In genomic region chr7:31493714-31494181, GRCh38 we compare ENCODE assay signal across 14 cellular contexts. TPM values are rescaled to one million over a fixed set of nuclear protein-coding genes. Genes with fewer than 3 reads are reported as not detected.
A peak's percentile ranks its signal among the peaks of the same experiment; 100 is the strongest.
DNase-seq lines count a peak whose midpoint lies in the region; ATAC-seq, FAIRE-seq and TF ChIP-seq lines count a peak whose summit lies in the region.
"Had no signal": no experiment of that assay in that cellular context is flagged by ENCODE, and none has a peak within 500 bp of the region (broad histone marks: within the 10 kb centered on the region; RNA-seq: fewer than 3 reads in every experiment).

No MANE protein-coding gene starts in this region.

- no peaks in the 10 kb centered on the region for H4K20me1 ChIP-seq in astrocyte (ENCODE audit: insufficient read depth, low read length)

- CTCF ChIA-PET in A673 (lab: Charles Lee): no interaction called here

- H3K27me3 ChIP-seq in A673 (replicated peaks; ENCODE audit: insufficient read depth, low read depth, low read length, poor library complexity) (no peaks in the 10 kb centered on the region), astrocyte (ENCODE audit: insufficient read depth, low read length) (no peaks in the 10 kb centered on the region)

- no peak overlapping the region for H2AFZ ChIP-seq in astrocyte (ENCODE audit: low read depth, low read length)
- H2AFZ ChIP-seq: GM23248 had no signal

- ATAC-seq in left colon: peak; percentile 97
- ATAC-seq in HG03108 (IDR thresholded peaks at IDR 0.05; ENCODE audit: unreplicated experiment): no peak

- H3K9me3 Mint-ChIP-seq in astrocyte (ENCODE audit: unreplicated experiment): peaks cover 1% of the 10 kb centered on the region

- no peaks in the 10 kb centered on the region for H3K79me2 ChIP-seq in astrocyte (ENCODE audit: insufficient read depth, low read length)

- BruUV-seq in A673 (replicated peaks; lab: Mats Ljungman, UMichigan): no TSS peak

- no peak overlapping the region for H3K9ac ChIP-seq in astrocyte (ENCODE audit: low read length)
- H3K9ac ChIP-seq: GM23248 had no signal

- H3K9me3 ChIP-seq in A673 (ENCODE audit: low read depth, low read length, poor library complexity, severe bottlenecking): no peaks in the 10 kb centered on the region
- no peaks in the 10 kb centered on the region for H3K9me3 ChIP-seq in astrocyte (ENCODE audit: insufficient read depth, low read depth, low read length)

- H3K4me3 Mint-ChIP-seq in astrocyte (ENCODE audit: unreplicated experiment): no peak overlapping the region

- peak; percentile 86 for DNase-seq in A673 (ENCODE audit: low spot score)
- DNase-seq in LoVo (ENCODE audit: low spot score): peak; percentile 57
- peak; percentile 49 for DNase-seq in astrocyte (ENCODE audit: low read depth)
- peak; percentile 11 to 42 for DNase-seq in left colon
- DNase-seq in cerebellum (ENCODE audit: low spot score): no peak
- DNase-seq in activated naive CD4-positive, alpha-beta T cell (lab: John Stamatoyannopoulos, UW): no peak
- no peak for DNase-seq in hippocampal formation (lab: John Stamatoyannopoulos, UW)
- DNase-seq: activated CD4-positive, alpha-beta T cell treated with anti-CD3 and anti-CD28 coated beads, Interleukin-2, amount 50 U/mL, for 4 hours; activated naive CD4-positive, alpha-beta T cell treated with Interleukin-2 at 50 U/mL for 16 hours; GM23248; NCI-H510A treated with DMSO at 0.1 percent for 48 hours; posterior cingulate gyrus; T-helper 1 cell had no signal

- no peaks in the 10 kb centered on the region for H3K36me3 Mint-ChIP-seq in astrocyte (ENCODE audit: low read depth, unreplicated experiment)

- intact Hi-C loops in A673 (cut with micrococcal nuclease; ENCODE audit: unreplicated experiment) (no loop called here), left colon (cut with DNase I, micrococcal nuclease) (no loop called here)

- no peak for TF ChIP-seq CTCF in A673 (conservative IDR thresholded peaks at IDR 0.05; ENCODE audit: low read depth, low read length)
- TF ChIP-seq CTCF in astrocyte (IDR thresholded peaks at IDR 0.05; ENCODE audit: insufficient read depth, low read depth, low read length): no peak

- peaks cover 6% of the 10 kb centered on the region for H3K4me1 Mint-ChIP-seq in astrocyte (ENCODE audit: low read depth, unreplicated experiment)

- H3K27ac Mint-ChIP-seq in astrocyte (ENCODE audit: unreplicated experiment): no peak overlapping the region

- H3K27me3 Mint-ChIP-seq in astrocyte (ENCODE audit: low read depth, unreplicated experiment): no peaks in the 10 kb centered on the region

- FAIRE-seq in astrocyte (lab: Jason Lieb, UNC): no peak

- H3K4me1 ChIP-seq in A673 (ENCODE audit: insufficient read depth, low read length, poor library complexity, severe bottlenecking): peaks cover 19% of the 10 kb centered on the region
- H3K4me1 ChIP-seq in astrocyte (ENCODE audit: insufficient read depth, low read length): no peaks in the 10 kb centered on the region

- POLR2A ChIA-PET in A673 (lab: Charles Lee; ENCODE audit: low non-redundant PET): no interaction called here

- no peak overlapping the region for H3K4me2 ChIP-seq in astrocyte (ENCODE audit: low read length)

- no peak overlapping the region for H3K4me3 ChIP-seq in A673 (ENCODE audit: low read depth, low read length, poor library complexity, severe bottlenecking)
- no peak overlapping the region for H3K4me3 ChIP-seq in astrocyte (ENCODE audit: insufficient read depth, low read depth, low read length)
- H3K4me3 ChIP-seq: GM23248 had no signal

- H3K36me3 ChIP-seq in A673 (ENCODE audit: insufficient read depth, low read length, poor library complexity, severe bottlenecking) (no peaks in the 10 kb centered on the region), astrocyte (ENCODE audit: insufficient read depth, low read length) (no peaks in the 10 kb centered on the region)

- H3K27ac ChIP-seq in A673 (ENCODE audit: low read depth, low read length, poor library complexity, severe bottlenecking) (peak overlapping the region; percentile 64), astrocyte (ENCODE audit: low read depth, low read length) (no peak overlapping the region)
- H3K27ac ChIP-seq: GM23248 had no signal

RNA-seq across cellular contexts. Expression of gene ITPRID1, which starts 20.1 kb away (rescaled TPM):
- total RNA-seq in A673 (2021): 0.21 and 0.31 TPM in 2 replicates
- not detected in 2 replicates for total RNA-seq in astrocyte
- total RNA-seq in left colon: 1 to 10 TPM; 1.2 to 2.6 TPM
- total RNA-seq in cerebellum: 0.27 TPM
- total RNA-seq: GM23248 had no signal

Comparison
In these comparisons a context has a peak if more than half of its experiments do, and no peak if none do; other contexts are left out.
1. DNase-seq: peak in A673 (single experiment), LoVo (single experiment), astrocyte (single experiment) and left colon (2 of 2); none in cerebellum (single experiment), activated naive CD4-positive, alpha-beta T cell (0 of 4) and hippocampal formation (0 of 2).